20 cellular contexts compared by ENCODE assay signal in the genomic region with DNA sequence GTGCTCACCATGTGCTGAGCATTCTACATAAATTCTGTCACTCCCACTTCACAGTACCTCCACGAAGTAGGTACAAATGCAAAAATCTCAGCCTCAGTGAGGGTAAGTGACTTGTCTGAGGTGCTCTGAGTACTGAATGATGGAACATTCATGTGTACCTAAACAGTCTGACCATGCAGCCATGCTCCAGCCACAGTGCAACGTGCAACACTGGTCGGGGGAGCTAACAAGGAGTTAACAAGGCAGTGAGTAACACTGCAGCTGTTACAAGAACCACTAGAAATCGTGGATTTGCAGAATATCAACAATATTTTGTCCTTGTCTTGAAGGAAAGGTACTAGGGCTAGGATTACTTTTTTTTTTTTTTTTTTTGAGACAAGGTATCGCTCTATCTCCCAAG. TPM values are rescaled to one million over a fixed set of nuclear protein-coding genes. Genes with fewer than 3 reads are reported as not detected.
DNase-seq lines count a peak whose midpoint lies in the region; ATAC-seq, FAIRE-seq and TF ChIP-seq lines count a peak whose summit lies in the region.
"Had no signal": no experiment of that assay in that cellular context is flagged by ENCODE, and none has a peak within 500 bp of the region (broad histone marks: within the 10 kb centered on the region; RNA-seq: fewer than 3 reads in every experiment).

No MANE protein-coding gene starts in this region.

- 39% methylated on average over 5 of the region's 5 CpGs for WGBS in K562 (ENCODE audit: insufficient coverage, low coverage, missing lambda C conversion rate)

- no peaks in the 10 kb centered on the region for H3K9me3 Mint-ChIP-seq in CD8-positive, alpha-beta T cell

- BruUV-seq in OCI-LY7 (replicated peaks; lab: Mats Ljungman, UMichigan): no TSS peak
- no TSS peak for BruUV-seq in K562 (replicated peaks; lab: Mats Ljungman, UMichigan)

- DNase-seq in GM12892 (ENCODE audit: insufficient read length): no peak
- peak; percentile 26 for DNase-seq in OCI-LY7 (ENCODE audit: low spot score)
- DNase-seq in K562 (ENCODE audit: extremely low read depth in 1 of 4, low spot score in 3 of 4): no peak
- DNase-seq in HPDE6-E6E7 (ENCODE audit: extremely low spot score): no peak
- no peak for DNase-seq in D721Med (ENCODE audit: insufficient read length, low spot score)
- no peak for DNase-seq in CD8-positive, alpha-beta T cell
- DNase-seq: C1 segment of cervical spinal cord, DMS79 treated with DMSO at 0.1 percent for 48 hours, IMR-90, Kasumi-1, NCI-H1105, NCI-H2081, NCI-H446 treated with DMSO at 0.1 percent for 48 hours, NCI-H69, OCI-M1, SHP77 had no signal

- peak; percentile 63 for FAIRE-seq in GM12892 (lab: Jason Lieb, UNC)
- FAIRE-seq in K562 (lab: Jason Lieb, UNC): no peak
- FAIRE-seq in D721Med (lab: Jason Lieb, UNC): no peak
- FAIRE-seq: H54 had no signal

- H3K36me3 Mint-ChIP-seq in CD8-positive, alpha-beta T cell: no peaks in the 10 kb centered on the region

- H3K9me3 ChIP-seq in BLaER1 treated with 17β-estradiol and CSF1 and Interleukin-3, amounts not matched to agents 10 nM and 100 nM (replicated peaks in 1 of 11): no peaks in the 10 kb centered on the region
- H3K9me3 ChIP-seq in OCI-LY7 (ENCODE audit: low read length) (peaks cover 14% of the 10 kb centered on the region; the same call in 1 of the 2 replicates), K562 (replicated peaks; ENCODE audit: control insufficient read depth, insufficient read depth, low read depth, low read length) (no peaks in the 10 kb centered on the region)
- no peaks in the 10 kb centered on the region for H3K9me3 ChIP-seq in CD8-positive, alpha-beta T cell (ENCODE audit: low read length)

- peaks cover 63 to 93% (median 75%) of the 10 kb centered on the region in 10 experiments for H3K4me1 ChIP-seq in BLaER1 treated with 17β-estradiol and CSF1 and Interleukin-3, amounts not matched to agents 10 nM and 100 nM
- H3K4me1 ChIP-seq in OCI-LY7 (ENCODE audit: insufficient read depth, low read length, poor library complexity, severe bottlenecking): peaks cover 96% of the 10 kb centered on the region
- H3K4me1 ChIP-seq in K562 (replicated peaks in 1 of 2; ENCODE audit: control insufficient read depth in 2 of 2, insufficient read depth in 2 of 2, low read length in 2 of 2): peaks cover 3 to 10% of the 10 kb centered on the region in 2 experiments; a peak in 3 of 5 replicates
- no peaks in the 10 kb centered on the region for H3K4me1 ChIP-seq in CD8-positive, alpha-beta T cell (ENCODE audit: insufficient read depth, low read length)

- no peak overlapping the region for H3K27ac Mint-ChIP-seq in CD8-positive, alpha-beta T cell

- H3K9me2 ChIP-seq in OCI-LY7 (ENCODE audit: insufficient read depth, low read length): no peaks in the 10 kb centered on the region

- TF ChIP-seq RAD21 in K562 (CRISPR knock-in tag; conservative IDR thresholded peaks at IDR 0.05 in 1 of 2, IDR thresholded peaks at IDR 0.05 in 1 of 2): no peak

- no peak overlapping the region for H3K27ac ChIP-seq in BLaER1 treated with 17β-estradiol and CSF1 and Interleukin-3, amounts not matched to agents 10 nM and 100 nM
- H3K27ac ChIP-seq in OCI-LY7 (ENCODE audit: low read depth, low read length, poor library complexity, severe bottlenecking) (peak overlapping the region; percentile 94), K562 (ENCODE audit: extremely low read depth, low read depth, low read length) (no peak overlapping the region)
- no peak overlapping the region for H3K27ac ChIP-seq in CD8-positive, alpha-beta T cell (ENCODE audit: low read depth, low read length)
- H3K27ac ChIP-seq: SK-N-MC had no signal

- CTCF ChIA-PET in OCI-LY7 (lab: Charles Lee; ENCODE audit: unreplicated experiment): interaction anchor here (0.6 to 1.2 kb wide), 2 partner anchors 17 to 21 kb away, joined by 3 read pairs; no protein-coding TSS in a partner anchor
- CTCF ChIA-PET in K562 (lab: Yijun Ruan, JAX; ENCODE audit: low intra/inter-chr PET ratio): no interaction called here
- CTCF ChIA-PET in CD8-positive, alpha-beta T cell (lab: Charles Lee): no interaction called here

- no peak overlapping the region for H3K9ac ChIP-seq in BLaER1 treated with 17β-estradiol and CSF1 and Interleukin-3, amounts not matched to agents 10 nM and 100 nM
- no peak overlapping the region for H3K9ac ChIP-seq in K562 (ENCODE audit: insufficient read depth in 1 of 2, low read depth in 2 of 2, low read length in 2 of 2)

- no peak for TF ChIP-seq EP300 in K562 (IDR thresholded peaks at IDR 0.05; ENCODE audit: low read length)

- no peak overlapping the region for H3K4me3 ChIP-seq in BLaER1 treated with 17β-estradiol and CSF1 and Interleukin-3, amounts not matched to agents 10 nM and 100 nM
- H3K4me3 ChIP-seq in OCI-LY7 (ENCODE audit: low read depth, low read length, poor library complexity, severe bottlenecking) (peak overlapping the region; percentile 30), K562 (no peak overlapping the region)
- H3K4me3 ChIP-seq in CD8-positive, alpha-beta T cell (ENCODE audit: low read depth, low read length): no peak overlapping the region
- H3K4me3 ChIP-seq: SK-N-MC had no signal

- H3K79me2 ChIP-seq in OCI-LY7 (ENCODE audit: insufficient read depth, low read depth, low read length) (no peaks in the 10 kb centered on the region), K562 (ENCODE audit: control insufficient read depth, insufficient read depth, low read length) (no peaks in the 10 kb centered on the region)

- no peak overlapping the region for H3K4me3 Mint-ChIP-seq in CD8-positive, alpha-beta T cell

- peak; percentile 31 for ATAC-seq in K562
- no peak for ATAC-seq in GM18511 (IDR thresholded peaks at IDR 0.05; ENCODE audit: unreplicated experiment)
- no peak for ATAC-seq in CD8-positive, alpha-beta T cell

- no peaks in the 10 kb centered on the region for H3K9me1 ChIP-seq in K562 (ENCODE audit: control insufficient read depth, insufficient read depth, low read length)

- H3K27me3 ChIP-seq in BLaER1 treated with 17β-estradiol and CSF1 and Interleukin-3, amounts not matched to agents 10 nM and 100 nM: no peaks in the 10 kb centered on the region
- H3K27me3 ChIP-seq in K562 (ENCODE audit: control insufficient read depth in 2 of 2, insufficient read depth in 2 of 2, low read length in 2 of 2): no peaks in the 10 kb centered on the region
- H3K27me3 ChIP-seq in CD8-positive, alpha-beta T cell (ENCODE audit: insufficient read depth, low read length): no peaks in the 10 kb centered on the region

- no peaks in the 10 kb centered on the region for H3K36me3 ChIP-seq in BLaER1 treated with 17β-estradiol and CSF1 and Interleukin-3, amounts not matched to agents 10 nM and 100 nM
- H3K36me3 ChIP-seq in OCI-LY7 (ENCODE audit: insufficient read depth, low read length) (no peaks in the 10 kb centered on the region; the same call in 1 of the 2 replicates), K562 (ENCODE audit: control insufficient read depth, insufficient read depth, low read length) (no peaks in the 10 kb centered on the region)
- no peaks in the 10 kb centered on the region for H3K36me3 ChIP-seq in CD8-positive, alpha-beta T cell (ENCODE audit: insufficient read depth, low read length)

- POLR2A ChIA-PET in OCI-LY7 (lab: Charles Lee) (interaction anchor here (0.5 to 3.0 kb wide), 18 partner anchors 8 to 1126 kb away, joined by 3 to 23 read pairs (median 4); no protein-coding TSS in a partner anchor), K562 (lab: Yijun Ruan, JAX) (interaction anchor here (1.2 to 1.5 kb wide), 3 partner anchors 9 to 52 kb away, joined by 3 to 6 read pairs (median 4); no protein-coding TSS in a partner anchor)
- POLR2A ChIA-PET in CD8-positive, alpha-beta T cell (lab: Charles Lee): no interaction called here

- in situ Hi-C loops in K562 (cut with MboI): no loop called here

- TF ChIP-seq POLR2A in GM12892 (IDR thresholded peaks at IDR 0.05; ENCODE audit: low read depth, low read length): no peak
- no peak for TF ChIP-seq POLR2A in K562 (conservative IDR thresholded peaks at IDR 0.05)

- TF ChIP-seq CTCF in OCI-LY7 (conservative IDR thresholded peaks at IDR 0.05; ENCODE audit: low read length) (no peak), K562 (IDR thresholded peaks at IDR 0.05 in 2 of 3, conservative IDR thresholded peaks at IDR 0.05 in 1 of 3; ENCODE audit: insufficient read depth in 2 of 3, low read depth in 1 of 3, low read length in 3 of 3) (no peak), D721Med (IDR thresholded peaks at IDR 0.05; ENCODE audit: insufficient read depth, missing control alignments) (no peak)
- TF ChIP-seq CTCF in CD8-positive, alpha-beta T cell (IDR thresholded peaks at IDR 0.05): no peak

- peak overlapping the region; percentile 11 to 79 (median 49); a peak in 14 of 22 replicates for H3K4me2 ChIP-seq in BLaER1 treated with 17β-estradiol and CSF1 and Interleukin-3, amounts not matched to agents 10 nM and 100 nM
- H3K4me2 ChIP-seq in OCI-LY7 (ENCODE audit: low read length) (peak overlapping the region; percentile 61), K562 (ENCODE audit: insufficient read depth, low read length) (no peak overlapping the region)

- H3K4me1 Mint-ChIP-seq in CD8-positive, alpha-beta T cell (ENCODE audit: low read depth): no peaks in the 10 kb centered on the region

- intact Hi-C loops in OCI-LY7 (cut with micrococcal nuclease; ENCODE audit: unreplicated experiment) (loop anchor here (2.0 to 10.0 kb wide), 4 partner anchors 59 to 549 kb away; a partner anchor contains a TSS), K562 (cut with micrococcal nuclease) (no loop called here)
- intact Hi-C loops in CD8-positive, alpha-beta T cell (cut with DNase I, micrococcal nuclease): no loop called here

- peaks cover 3% of the 10 kb centered on the region for H3K27me3 Mint-ChIP-seq in CD8-positive, alpha-beta T cell (ENCODE audit: low read depth)

- H2AFZ ChIP-seq in OCI-LY7 (ENCODE audit: low read length): peak overlapping the region; percentile 76
- H2AFZ ChIP-seq in K562 (ENCODE audit: low read depth, low read length): peak overlapping the region; percentile 61; the same call in 1 of the 2 replicates

- H4K20me1 ChIP-seq in BLaER1 treated with 17β-estradiol and CSF1 and Interleukin-3, amounts not matched to agents 10 nM and 100 nM: no peaks in the 10 kb centered on the region
- H4K20me1 ChIP-seq in OCI-LY7 (ENCODE audit: insufficient read depth, low read length): no peaks in the 10 kb centered on the region
- H4K20me1 ChIP-seq in K562 (replicated peaks; ENCODE audit: control insufficient read depth, insufficient read depth, low read length): no peaks in the 10 kb centered on the region

RNA-seq across cellular contexts. Expression of a gene that starts 36.6 kb away (rescaled TPM):
- polyA plus RNA-seq in GM12892 (2012; ENCODE audit: missing spikeins): 283 TPM
- 145 and 185 TPM in 2 replicates for total RNA-seq in OCI-LY7 (2014; rRNA removed; shearing (Covaris generic))
- total RNA-seq in OCI-LY7 (2022) (201 and 213 TPM in 2 replicates), K562 (2014; rRNA removed) (213 and 332 TPM in 2 replicates), K562 (2014; rRNA removed; fragmentation: Illumina TruSeq; extraction: Trizol) (378 and 409 TPM in 2 replicates), K562 (2015; rRNA removed; fragmentation: Illumina TruSeq; extraction: Trizol) (341 and 397 TPM in 2 replicates), K562 (2021) (302 and 312 TPM in 2 replicates)
- total RNA-seq in K562 (2011; cell fraction: chromatin; rRNA removed; ENCODE audit: low replicate concordance): 122 and 367 TPM in 2 replicates
- total RNA-seq in K562 (2011; cell fraction: nucleolus; rRNA removed): 101 and 132 TPM in 2 replicates
- total RNA-seq in K562 (2011; cell fraction: nucleoplasm; rRNA removed): 250 and 347 TPM in 2 replicates
- polyA plus RNA-seq in K562 (2011; rRNA removed) (451 and 487 TPM in 2 replicates), K562 (2014; fragmentation: Illumina TruSeq; extraction: Trizol) (354 and 361 TPM in 2 replicates), K562 (2014; fragmentation: Nextera tagmentation; extraction: Ambion mirVana) (100 to 1,000 TPM; 384 to 550 TPM), K562 (2014; rRNA removed) (389 and 437 TPM in 2 replicates)
- 117 and 214 TPM in 2 replicates for polyA plus RNA-seq in K562 (2011; cell fraction: cytosol; rRNA removed)
- polyA plus RNA-seq in K562 (2011; cell fraction: nucleus; rRNA removed): 97.9 and 211 TPM in 2 replicates
- 263 and 279 TPM in 2 replicates for polyA plus RNA-seq in K562 (2012)
- 148 and 223 TPM in 2 replicates for polyA minus RNA-seq in K562 (2011; rRNA and poly(A)+ RNA removed)
- 44.6 and 66.0 TPM in 2 replicates for polyA minus RNA-seq in K562 (2011; cell fraction: cytosol; rRNA and poly(A)+ RNA removed)
- 155 and 334 TPM in 2 replicates for polyA minus RNA-seq in K562 (2011; cell fraction: nucleus; rRNA and poly(A)+ RNA removed)
- 100 to 1,000 TPM; 229 to 249 TPM for total RNA-seq in CD8-positive, alpha-beta T cell
